ENCODE assay signal across 25 cellular contexts in the genomic region with DNA sequence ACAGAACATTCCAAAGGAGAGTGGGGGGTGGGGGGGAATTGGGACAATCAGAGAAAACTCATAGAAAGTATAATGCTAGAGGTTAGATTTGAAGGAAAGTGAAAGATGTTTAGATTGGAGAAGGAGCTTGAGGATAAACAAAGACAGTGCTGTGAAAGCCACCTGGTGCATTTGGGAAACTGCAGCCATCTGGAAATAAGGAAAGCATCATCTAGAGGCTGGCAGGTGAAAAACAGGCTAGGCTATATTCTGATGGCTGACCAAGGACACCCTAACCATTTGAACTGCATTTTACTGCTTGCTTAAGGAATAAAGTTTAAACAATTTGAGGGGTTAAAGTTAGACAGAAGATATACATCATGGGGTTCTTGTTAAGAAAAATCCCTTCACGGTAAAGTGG.
A peak's percentile ranks its signal among the peaks of the same experiment; 100 is the strongest.
DNase-seq lines count a peak whose midpoint lies in the region; ATAC-seq and TF ChIP-seq lines count a peak whose summit lies in the region.
"Had no signal": no experiment of that assay in that cellular context is flagged by ENCODE, and none has a peak within 500 bp of the region (broad histone marks: within the 10 kb centered on the region; RNA-seq: fewer than 3 reads in every experiment).

No MANE protein-coding gene starts in this region.

- H3K9ac ChIP-seq in H9 (ENCODE audit: extremely low read depth, insufficient read length, low read length) (no peak overlapping the region), endodermal cell (ENCODE audit: extremely low read depth, low read length, poor library complexity, severe bottlenecking) (no peak overlapping the region), mesendoderm (ENCODE audit: low read length) (no peak overlapping the region)
- H3K9ac ChIP-seq: KMS-11 had no signal

- no peak overlapping the region for H4K5ac ChIP-seq in H9 (ENCODE audit: insufficient read length, low read depth, low read length)
- no peak overlapping the region for H4K5ac ChIP-seq in mesendoderm (ENCODE audit: low read length)

- H2BK120ac ChIP-seq in H9 (ENCODE audit: low read depth, low read length, poor library complexity, severe bottlenecking) = no peak overlapping the region
- H2BK120ac ChIP-seq in mesendoderm (ENCODE audit: low read depth, low read length) = no peak overlapping the region

- no peak overlapping the region for H3K4ac ChIP-seq in H9 (ENCODE audit: low read depth, low read length)
- no peak overlapping the region for H3K4ac ChIP-seq in mesendoderm (ENCODE audit: low read depth, low read length)

- H2AFZ ChIP-seq in H9 (ENCODE audit: low read length) = no peak overlapping the region

- WGBS in H9 (ENCODE audit: extremely low coverage, insufficient read length, low lambda C conversion rate) = no CpG with 5 or more reads among the region's 1 CpG
- WGBS in endodermal cell (ENCODE audit: insufficient coverage in 1 of 2, insufficient read length in 1 of 2), 2 experiments = 40 to 45% methylated on average over 1 of the region's 1 CpG
- no CpG with 5 or more reads among the region's 1 CpG for WGBS in mesendoderm (ENCODE audit: extremely low coverage, insufficient coverage, low lambda C conversion rate)

- H3K79me2 ChIP-seq in H9 (ENCODE audit: insufficient read depth, low read length) (no peaks in the 10 kb centered on the region), mesendoderm (ENCODE audit: control insufficient read depth, insufficient read depth, low read length) (no peaks in the 10 kb centered on the region)

- no peak overlapping the region for H2BK5ac ChIP-seq in H9 (ENCODE audit: insufficient read length, low read length)
- no peak overlapping the region for H2BK5ac ChIP-seq in mesendoderm (ENCODE audit: low read length)

- H3K23me2 ChIP-seq in H9 (ENCODE audit: insufficient read length, low read depth, low read length, poor library complexity, severe bottlenecking) = no peaks in the 10 kb centered on the region

- H3K9me3 ChIP-seq in H9 (ENCODE audit: control insufficient read depth, low read depth, low read length) = no peaks in the 10 kb centered on the region
- H3K9me3 ChIP-seq in endodermal cell (ENCODE audit: control insufficient read depth, low read length) = no peaks in the 10 kb centered on the region
- H3K9me3 ChIP-seq: Caco-2, HAP-1, SJCRH30 had no signal

- H3K4me3 Mint-ChIP-seq in H9 (no peak overlapping the region), endodermal cell (no peak overlapping the region)
- H3K4me3 Mint-ChIP-seq: CD4-positive, alpha-beta memory T cell; IgD-negative memory B cell had no signal

- H4K8ac ChIP-seq in H9 (replicated peaks; ENCODE audit: insufficient read length, low read depth, low read length) (no peak overlapping the region), mesendoderm (ENCODE audit: low read depth, low read length) (no peak overlapping the region)

- H4K20me1 ChIP-seq in H9 (ENCODE audit: control insufficient read depth, insufficient read depth, insufficient read length) = no peaks in the 10 kb centered on the region

- H3K9me3 Mint-ChIP-seq in H9 (no peaks in the 10 kb centered on the region), endodermal cell (no peaks in the 10 kb centered on the region)

- H3K4me1 ChIP-seq in H9 (ENCODE audit: insufficient read depth, low read length) (no peaks in the 10 kb centered on the region), endodermal cell (ENCODE audit: control insufficient read depth, insufficient read depth, low read length) (no peaks in the 10 kb centered on the region), mesendoderm (ENCODE audit: control insufficient read depth, low read depth, low read length) (no peaks in the 10 kb centered on the region)
- H3K4me1 ChIP-seq: Caco-2, HAP-1 had no signal

- ATAC-seq in HG02840 (IDR thresholded peaks at IDR 0.05; ENCODE audit: low FRiP score, unreplicated experiment) = no peak
- ATAC-seq: Right ventricle myocardium inferior, SK-N-SH treated with all-trans-retinoic acid at 6 μM for 48 hours had no signal

- H3K27ac ChIP-seq in H9 (ENCODE audit: insufficient read length, low read depth, low read length) (no peak overlapping the region), endodermal cell (ENCODE audit: low read depth, low read length) (no peak overlapping the region), mesendoderm (ENCODE audit: low read depth, low read length) (no peak overlapping the region)
- H3K27ac ChIP-seq: HL-60, KMS-11, SJCRH30 had no signal

- H3K27ac Mint-ChIP-seq in H9 = no peak overlapping the region
- no peak overlapping the region for H3K27ac Mint-ChIP-seq in endodermal cell
- H3K27ac Mint-ChIP-seq: CD4-positive, alpha-beta memory T cell; IgD-negative memory B cell had no signal

- H3K36me3 Mint-ChIP-seq in H9 (ENCODE audit: insufficient read depth in 1 of 3, low read depth in 3 of 3) (no peaks in the 10 kb centered on the region), endodermal cell (ENCODE audit: low read depth) (no peaks in the 10 kb centered on the region)
- H3K36me3 Mint-ChIP-seq: CD4-positive, alpha-beta memory T cell; IgD-negative memory B cell had no signal

- H4K91ac ChIP-seq in H9 (ENCODE audit: insufficient read length, low read depth, low read length) = no peak overlapping the region

- H3K4me3 ChIP-seq in endodermal cell (ENCODE audit: low read length) (no peak overlapping the region), mesendoderm (ENCODE audit: low read length) (no peak overlapping the region)
- H3K4me3 ChIP-seq: HAP-1, SJCRH30 had no signal

- peaks cover 6 to 13% of the 10 kb centered on the region in 2 experiments; a peak in 3 of 4 replicates for H3K4me1 Mint-ChIP-seq in H9
- peaks cover 8% of the 10 kb centered on the region for H3K4me1 Mint-ChIP-seq in endodermal cell
- H3K4me1 Mint-ChIP-seq: CD4-positive, alpha-beta memory T cell had no signal

- H2BK15ac ChIP-seq in H9 (ENCODE audit: low read depth, low read length) (no peak overlapping the region), mesendoderm (replicated peaks; ENCODE audit: low read depth) (no peak overlapping the region)

- no peaks in the 10 kb centered on the region for H3K27me3 ChIP-seq in H9 (ENCODE audit: insufficient read depth, low read length)
- H3K27me3 ChIP-seq in endodermal cell (ENCODE audit: control insufficient read depth, insufficient read depth, low read length, poor library complexity, severe bottlenecking) = no peaks in the 10 kb centered on the region
- no peaks in the 10 kb centered on the region for H3K27me3 ChIP-seq in mesendoderm (ENCODE audit: insufficient read depth, low read length, poor library complexity)
- H3K27me3 ChIP-seq: SJCRH30 had no signal

- no peaks in the 10 kb centered on the region for H3K79me1 ChIP-seq in H9 (ENCODE audit: insufficient read depth, low read depth, low read length, poor library complexity, severe bottlenecking)
- H3K79me1 ChIP-seq in mesendoderm (ENCODE audit: low read length) = no peaks in the 10 kb centered on the region

- no peak overlapping the region for H2BK12ac ChIP-seq in H9 (ENCODE audit: insufficient read length, low read depth, low read length)

- no peaks in the 10 kb centered on the region for H3K36me3 ChIP-seq in endodermal cell (ENCODE audit: control insufficient read depth, insufficient read depth, low read length)
- H3K36me3 ChIP-seq in mesendoderm (ENCODE audit: control insufficient read depth, insufficient read depth, low read length) = no peaks in the 10 kb centered on the region
- H3K36me3 ChIP-seq: HAP-1, SJCRH30 had no signal

- no peak overlapping the region for H3K18ac ChIP-seq in H9 (ENCODE audit: insufficient read length, low read depth, low read length)
- no peak overlapping the region for H3K18ac ChIP-seq in mesendoderm (ENCODE audit: low read length)

- no peak overlapping the region for H3T11ph ChIP-seq in H9 (ENCODE audit: low read length)

- no peak overlapping the region for H3K14ac ChIP-seq in H9 (ENCODE audit: insufficient read depth, low read length)

- no peak overlapping the region for H3K23ac ChIP-seq in H9 (ENCODE audit: insufficient read length, low read depth, low read length)
- no peak overlapping the region for H3K23ac ChIP-seq in mesendoderm (ENCODE audit: low read length)

- H2BK20ac ChIP-seq in H9 (ENCODE audit: low read depth, low read length, poor library complexity, severe bottlenecking) = no peak overlapping the region

- H2AK5ac ChIP-seq in H9 (ENCODE audit: insufficient read length, low read length) = no peak overlapping the region
- no peak overlapping the region for H2AK5ac ChIP-seq in mesendoderm (ENCODE audit: low read length)

- no peak for DNase-seq in H9
- DNase-seq in NCI-H69 (lab: John Stamatoyannopoulos, UW) = peak; percentile 30
- peak; percentile 60 for DNase-seq in endodermal cell
- peak; percentile 44 for DNase-seq in mesendoderm
- no peak for DNase-seq in amygdala (lab: John Stamatoyannopoulos, UW)
- DNase-seq in activated naive CD4-positive, alpha-beta T cell treated with Interleukin-2 at 50 U/mL for 16 hours = no peak
- DNase-seq: C1 segment of cervical spinal cord; Caco-2; CD4-positive, alpha-beta memory T cell; NCI-H1048; NCI-H1417; NCI-H1694 treated with DMSO at 0.1 percent for 48 hours; NCI-H2081; NCI-H2171 treated with DMSO at 0.1 percent for 48 hours; NCI-H345; NCI-H510A treated with DMSO at 0.1 percent for 48 hours; NCI-H774; SJCRH30 had no signal

- peak; percentile 48 for TF ChIP-seq CTCF in H9 (conservative IDR thresholded peaks at IDR 0.05)
- peak; percentile 69 for TF ChIP-seq CTCF in endodermal cell (conservative IDR thresholded peaks at IDR 0.05)

- H3K4me2 ChIP-seq in H9 (ENCODE audit: insufficient read depth, insufficient read length, low read length) (no peak overlapping the region), mesendoderm (ENCODE audit: low read length) (no peak overlapping the region)
- H3K4me2 ChIP-seq: KMS-11 had no signal

- H3K56ac ChIP-seq in H9 (ENCODE audit: insufficient read length, low read depth, low read length) (no peak overlapping the region), mesendoderm (ENCODE audit: low read length) (no peak overlapping the region)

- H3K27me3 Mint-ChIP-seq in H9 (ENCODE audit: low read depth) (no peaks in the 10 kb centered on the region), endodermal cell (ENCODE audit: insufficient read depth) (no peaks in the 10 kb centered on the region)
- H3K27me3 Mint-ChIP-seq: CD4-positive, alpha-beta memory T cell; IgD-negative memory B cell had no signal

Comparison
In these comparisons a context has a peak if more than half of its experiments do, and no peak if none do; other contexts are left out.
1. DNase-seq: peak in NCI-H69 (single experiment), endodermal cell (single experiment) and mesendoderm (single experiment); none in H9 (single experiment), amygdala (0 of 56) and activated naive CD4-positive, alpha-beta T cell treated with Interleukin-2 at 50 U/mL for 16 hours (single experiment).